In the genomic region with DNA sequence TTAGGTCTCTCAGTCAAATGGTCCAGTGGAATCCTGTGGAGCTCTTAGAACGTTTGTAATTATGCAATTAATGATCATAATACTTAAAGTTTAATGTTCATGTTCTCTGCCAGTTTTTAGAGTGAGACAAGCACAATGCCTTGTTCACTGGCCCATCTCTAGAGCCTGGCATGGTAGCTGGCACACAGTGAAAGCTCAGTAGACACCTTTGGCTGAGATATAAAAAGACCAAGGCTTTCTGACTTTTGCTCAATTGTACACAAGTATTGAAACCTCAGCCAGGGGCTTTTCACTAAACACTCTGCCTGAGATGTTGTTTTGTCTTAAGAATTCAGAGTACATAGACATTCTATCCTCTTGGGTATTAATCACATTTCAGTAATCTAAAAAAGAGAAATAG, we compare ENCODE assay signal across 9 cellular contexts.
DNase-seq lines count a peak whose midpoint lies in the region; ATAC-seq and TF ChIP-seq lines count a peak whose summit lies in the region.
"Had no signal": no experiment of that assay in that cellular context is flagged by ENCODE, and none has a peak within 500 bp of the region (broad histone marks: within the 10 kb centered on the region; RNA-seq: fewer than 3 reads in every experiment).

No MANE protein-coding gene starts in this region.

- H3K27ac ChIP-seq in left ventricle myocardium inferior (replicated peaks) (peak overlapping the region; percentile 9), heart left ventricle (peak overlapping the region in 2 of 12 donors; percentile 15 to 39)
- H3K27ac ChIP-seq: SJSA1 had no signal

- WGBS in heart left ventricle, 4 donors, result 33 to 52% (median 36%) methylated on average over 1 of the region's 1 CpG

- H3K9me3 ChIP-seq in left ventricle myocardium inferior (replicated peaks), result no peaks in the 10 kb centered on the region
- no peaks in the 10 kb centered on the region for H3K9me3 ChIP-seq in heart left ventricle
- H3K9me3 ChIP-seq in endocrine pancreas (ENCODE audit: control insufficient read depth, low read length), result no peaks in the 10 kb centered on the region
- H3K9me3 ChIP-seq: SJSA1 had no signal

- DNase-seq in left ventricle myocardium inferior (no peak), heart left ventricle (no peak), NCI-H345 (lab: John Stamatoyannopoulos, UW) (no peak), occipital lobe (lab: John Stamatoyannopoulos, UW) (no peak), NCI-H2227 treated with DMSO at 0.1 percent for 48 hours (lab: John Stamatoyannopoulos, UW) (no peak), NOMO-1 treated with dmso at 0.1 percent for 144 hours (lab: John Stamatoyannopoulos, UW; ENCODE audit: unreplicated experiment) (no peak)

- TF ChIP-seq CTCF in left ventricle myocardium inferior (IDR thresholded peaks at IDR 0.05; ENCODE audit: borderline replicate concordance) (no peak), heart left ventricle (IDR thresholded peaks at IDR 0.05) (no peak)

- H3K27me3 ChIP-seq in left ventricle myocardium inferior (ENCODE audit: low read depth) (peaks cover 13% of the 10 kb centered on the region), heart left ventricle (no peaks in the 10 kb centered on the region), endocrine pancreas (ENCODE audit: control insufficient read depth, insufficient read depth, low read length) (no peaks in the 10 kb centered on the region)
- H3K27me3 ChIP-seq: SJSA1 had no signal

- TF ChIP-seq POLR2A in heart left ventricle (IDR thresholded peaks at IDR 0.05), result no peak

- intact Hi-C loops in left ventricle myocardium inferior (cut with micrococcal nuclease) (no loop called here), heart left ventricle (cut with DNase I) (no loop called here)

- no peaks in the 10 kb centered on the region for H3K36me3 ChIP-seq in left ventricle myocardium inferior
- no peaks in the 10 kb centered on the region for H3K36me3 ChIP-seq in heart left ventricle
- H3K36me3 ChIP-seq in endocrine pancreas (ENCODE audit: control insufficient read depth, insufficient read depth, low read length), result no peaks in the 10 kb centered on the region
- H3K36me3 ChIP-seq: SJSA1 had no signal

- no peak overlapping the region for H3K4me3 ChIP-seq in left ventricle myocardium inferior
- no peak overlapping the region for H3K4me3 ChIP-seq in heart left ventricle
- H3K4me3 ChIP-seq in endocrine pancreas (ENCODE audit: control insufficient read depth, insufficient read depth, low read length), result peak overlapping the region; percentile 37
- H3K4me3 ChIP-seq: SJSA1 had no signal

- H3K4me1 ChIP-seq in left ventricle myocardium inferior (peaks cover 28% of the 10 kb centered on the region), heart left ventricle (peaks cover 0 to 32% (median 3%) of the 10 kb centered on the region in 12 donors), endocrine pancreas (ENCODE audit: control insufficient read depth, insufficient read depth, low read length) (peaks cover 48% of the 10 kb centered on the region)

- no peak overlapping the region for H3K9ac ChIP-seq in endocrine pancreas (ENCODE audit: control insufficient read depth, insufficient read depth, low read length)

- no peak for ATAC-seq in heart left ventricle
- ATAC-seq in HG03196 (IDR thresholded peaks at IDR 0.05; ENCODE audit: unreplicated experiment), result peak; percentile 40
